In the genomic region with DNA sequence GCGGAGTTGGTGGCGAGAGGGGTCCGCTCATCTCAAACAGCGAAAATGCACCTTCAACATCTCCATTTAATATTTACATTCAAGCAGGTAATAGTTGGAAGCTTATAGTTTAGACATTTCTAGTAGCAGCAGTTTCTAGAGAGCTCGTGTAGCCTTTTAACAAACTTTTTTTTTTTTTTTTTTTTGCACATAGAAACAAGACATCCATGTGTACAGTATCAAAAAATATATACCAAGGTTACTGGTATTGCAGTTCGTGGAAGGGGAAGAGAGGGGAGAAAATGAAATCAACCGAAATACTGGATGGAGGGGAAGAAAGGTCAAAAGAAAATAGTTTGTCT, we compare ENCODE assay signal across 16 cellular contexts. TPM values are rescaled to one million over a fixed set of nuclear protein-coding genes. Genes with fewer than 3 reads are reported as not detected.
A peak's percentile ranks its signal among the peaks of the same experiment; 100 is the strongest.
DNase-seq lines count a peak whose midpoint lies in the region; ATAC-seq, FAIRE-seq and TF ChIP-seq lines count a peak whose summit lies in the region.
"Had no signal": no experiment of that assay in that cellular context is flagged by ENCODE, and none has a peak within 500 bp of the region (broad histone marks: within the 10 kb centered on the region; RNA-seq: fewer than 3 reads in every experiment).

No MANE protein-coding gene starts in this region.

- H3K27ac ChIP-seq in HEK293 (ENCODE audit: extremely low read depth, low read depth, low read length) = no peak overlapping the region
- H3K27ac ChIP-seq: epithelial cell of prostate had no signal

- DNase-seq in CD14-positive monocyte (ENCODE audit: low spot score) (no peak), frontal cortex (ENCODE audit: low spot score in 2 of 2) (no peak), NCI-H226 (no peak)
- DNase-seq in central memory CD8-positive, alpha-beta T cell (ENCODE audit: low spot score in 2 of 2) = no peak
- DNase-seq: activated CD4-positive, CD25-positive, alpha-beta regulatory T cell; activated T-cell treated with anti-CD3 and anti-CD28 coated beads, Interleukin-2, amount 50 U/mL, for 1 hour; DMS 273 treated with DMSO at 0.1 percent for 48 hours; hypothalamus; NCI-H1417; NCI-H510A treated with DMSO at 0.1 percent for 48 hours had no signal

- H3K36me3 Mint-ChIP-seq in CD14-positive monocyte (peaks cover 16 to 26% of the 10 kb centered on the region in 2 donors), nephron (ENCODE audit: low read depth) (peaks cover 16% of the 10 kb centered on the region)
- H3K36me3 Mint-ChIP-seq in central memory CD8-positive, alpha-beta T cell (ENCODE audit: insufficient read depth) = peaks cover 41% of the 10 kb centered on the region

- H3K9me3 Mint-ChIP-seq in CD14-positive monocyte (peaks cover 0 to 2% (median 0%) of the 10 kb centered on the region in 7 donors), nephron (no peaks in the 10 kb centered on the region)
- no peaks in the 10 kb centered on the region for H3K9me3 Mint-ChIP-seq in central memory CD8-positive, alpha-beta T cell

- H3K27ac Mint-ChIP-seq in CD14-positive monocyte (peak overlapping the region in 1 of 7 donors; percentile 88), nephron (peak overlapping the region in 1 of 3 experiments; percentile 11)
- peak overlapping the region; percentile 53 for H3K27ac Mint-ChIP-seq in central memory CD8-positive, alpha-beta T cell (ENCODE audit: low read depth)

- H3K9me3 ChIP-seq in HEK293 (ENCODE audit: control insufficient read depth, insufficient read depth, low read depth, low read length) = no peaks in the 10 kb centered on the region

- FAIRE-seq in frontal cortex (lab: Jason Lieb, UNC) = no peak

- no peak for ATAC-seq in central memory CD8-positive, alpha-beta T cell (replicated peaks; ENCODE audit: extremely low read depth, poor library complexity, severe bottlenecking)
- ATAC-seq in HG03196 (IDR thresholded peaks at IDR 0.05; ENCODE audit: unreplicated experiment) (no peak), GM21737 (IDR thresholded peaks at IDR 0.05; ENCODE audit: unreplicated experiment) (no peak)

- H3K27me3 Mint-ChIP-seq in CD14-positive monocyte (ENCODE audit: low read depth in 3 of 3) = peaks cover 7 to 10% (median 9%) of the 10 kb centered on the region in 3 donors
- H3K27me3 Mint-ChIP-seq in central memory CD8-positive, alpha-beta T cell = no peaks in the 10 kb centered on the region
- H3K27me3 Mint-ChIP-seq in nephron (ENCODE audit: low read depth) = peaks cover 58% of the 10 kb centered on the region

- CTCF ChIA-PET in HEK293 (lab: Yijun Ruan, JAX) = interaction anchor here (0.6 to 1.5 kb wide), 12 partner anchors 8 to 91 kb away, joined by 3 to 6 read pairs (median 3); partner anchors contain the start of gene CBX8

- H3K36me3 ChIP-seq in HEK293 (ENCODE audit: control insufficient read depth in 2 of 2, insufficient read depth in 1 of 2, low read length in 2 of 2) = peaks cover 0 to 41% of the 10 kb centered on the region in 2 experiments; a peak in 1 of 3 replicates

- intact Hi-C loops in CD14-positive monocyte (cut with micrococcal nuclease) = no loop called here

- H3K4me3 Mint-ChIP-seq in CD14-positive monocyte (peak overlapping the region; percentile 0 to 67), nephron (peak overlapping the region; percentile 53 to 69 (median 68))
- H3K4me3 Mint-ChIP-seq in central memory CD8-positive, alpha-beta T cell = peak overlapping the region; percentile 56

- H3K4me1 Mint-ChIP-seq in CD14-positive monocyte = peaks cover 60% of the 10 kb centered on the region
- peaks cover 35% of the 10 kb centered on the region for H3K4me1 Mint-ChIP-seq in central memory CD8-positive, alpha-beta T cell
- H3K4me1 Mint-ChIP-seq in nephron = peaks cover 35% of the 10 kb centered on the region

- TF ChIP-seq CTCF in CD14-positive monocyte (IDR thresholded peaks at IDR 0.05) (no peak), HEK293 (tag by site-specific recombination; IDR thresholded peaks at IDR 0.05) (no peak), nephron (IDR thresholded peaks at IDR 0.05; ENCODE audit: unreplicated experiment in 3 of 3) (no peak)

- H3K4me3 ChIP-seq in HEK293 (ENCODE audit: low read depth, low read length) = no peak overlapping the region
- H3K4me3 ChIP-seq: lung had no signal

- peaks cover 25% of the 10 kb centered on the region for H3K4me1 ChIP-seq in HEK293 (ENCODE audit: control insufficient read depth, insufficient read depth, low read length)

- POLR2A ChIA-PET in HEK293 (lab: Yijun Ruan, JAX) = interaction anchor here (0.6 to 1.2 kb wide), 2 partner anchors 22 to 48 kb away, joined by 3 to 7 read pairs; no protein-coding TSS in a partner anchor

TF ChIP-seq in HEK293, 187 proteins besides CTCF, POLR2A, EP300 and RAD21:
- TF ChIP-seq, protein P1, sequence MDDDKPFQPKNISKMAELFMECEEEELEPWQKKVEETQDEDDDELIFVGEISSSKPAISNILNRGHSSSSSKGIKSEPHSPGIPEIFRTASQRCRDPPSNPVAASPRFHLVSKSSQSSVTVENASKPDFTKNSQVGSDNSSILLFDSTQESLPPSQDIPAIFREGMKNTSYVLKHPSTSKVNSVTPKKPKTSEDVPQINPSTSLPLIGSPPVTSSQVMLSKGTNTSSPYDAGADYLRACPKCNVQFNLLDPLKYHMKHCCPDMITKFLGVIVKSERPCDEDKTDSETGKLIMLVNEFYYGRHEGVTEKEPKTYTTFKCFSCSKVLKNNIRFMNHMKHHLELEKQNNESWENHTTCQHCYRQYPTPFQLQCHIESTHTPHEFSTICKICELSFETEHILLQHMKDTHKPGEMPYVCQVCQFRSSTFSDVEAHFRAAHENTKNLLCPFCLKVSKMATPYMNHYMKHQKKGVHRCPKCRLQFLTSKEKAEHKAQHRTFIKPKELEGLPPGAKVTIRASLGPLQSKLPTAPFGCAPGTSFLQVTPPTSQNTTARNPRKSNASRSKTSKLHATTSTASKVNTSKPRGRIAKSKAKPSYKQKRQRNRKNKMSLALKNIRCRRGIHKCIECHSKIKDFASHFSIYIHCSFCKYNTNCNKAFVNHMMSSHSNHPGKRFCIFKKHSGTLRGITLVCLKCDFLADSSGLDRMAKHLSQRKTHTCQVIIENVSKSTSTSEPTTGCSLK (tag by site-specific recombination; IDR thresholded peaks at IDR 0.05) = no peak
- TF ChIP-seq PRDM4 (tag by site-specific recombination; IDR thresholded peaks at IDR 0.05) (peak; percentile 52; the same call in 1 of the 2 replicates), ZNF112 (tag by site-specific recombination; IDR thresholded peaks at IDR 0.05) (no peak)

RNA-seq across cellular contexts. Expression of gene CBX4, which starts 6.2 kb away (rescaled TPM):
- polyA plus RNA-seq in CD14-positive monocyte = 1 to 10 TPM; 1.4 to 3.6 TPM
- 18.3 TPM for total RNA-seq in frontal cortex

RNA-seq across cellular contexts. Expression of gene CBX8, which starts 36.2 kb away (rescaled TPM):
- 1 to 10 TPM; 2.5 TPM for polyA plus RNA-seq in CD14-positive monocyte
- total RNA-seq in frontal cortex = 7.7 TPM

RNA-seq across cellular contexts. Expression of gene CBX2, which starts 55.1 kb away (rescaled TPM):
- polyA plus RNA-seq in CD14-positive monocyte = under 1 TPM in 1 of 2 donors, not detected in 1; 0.09 TPM
- 6.1 TPM for total RNA-seq in frontal cortex
